In genomic region chr6:169722362-169723199, GRCh38 we compare ENCODE assay signal across 8 cellular contexts. TPM values are rescaled to one million over a fixed set of nuclear protein-coding genes. Genes with fewer than 3 reads are reported as not detected.
A peak's percentile ranks its signal among the peaks of the same experiment; 100 is the strongest.
DNase-seq lines count a peak whose midpoint lies in the region; ATAC-seq and TF ChIP-seq lines count a peak whose summit lies in the region.

No MANE protein-coding gene starts in this region.

- peak overlapping the region; percentile 78 for H3K9ac ChIP-seq in SU-DHL-6 (ENCODE audit: low read length)

- peak; percentile 18 for DNase-seq in AG04450 (ENCODE audit: low read depth, low spot score)
- peak; percentile 70 for DNase-seq in HT-29 (ENCODE audit: low spot score)
- DNase-seq in MCF 10A (ENCODE audit: unreplicated experiment) = peak; percentile 68
- no peak for DNase-seq in skeletal muscle cell (ENCODE audit: low read depth)

- BruUV-seq in MCF 10A (replicated peaks; lab: Mats Ljungman, UMichigan) = TSS peak; percentile 39

- peak overlapping the region; percentile 95 for H3K4me2 ChIP-seq in SU-DHL-6 (ENCODE audit: low read depth, low read length, poor library complexity, severe bottlenecking)

- H3K27ac Mint-ChIP-seq in MCF 10A (ENCODE audit: low read depth, unreplicated experiment) = peak overlapping the region; percentile 70

- ATAC-seq in GM18858 (IDR thresholded peaks at IDR 0.05; ENCODE audit: unreplicated experiment) = peak; percentile 19
- ATAC-seq in HG03280 (IDR thresholded peaks at IDR 0.05; ENCODE audit: unreplicated experiment) = no peak

- no peaks in the 10 kb centered on the region for H3K9me3 Mint-ChIP-seq in MCF 10A (ENCODE audit: unreplicated experiment)

- intact Hi-C loops in MCF 10A (cut with micrococcal nuclease) = loop anchor here (2.0 kb wide), 1 partner anchor 694 kb away; no protein-coding TSS in a partner anchor

- H3K27ac ChIP-seq in AG04450 (ENCODE audit: low read depth, low read length) (peak overlapping the region; percentile 79), SU-DHL-6 (ENCODE audit: low read depth, low read length) (peak overlapping the region; percentile 73)

- POLR2A ChIA-PET in AG04450 (lab: Yijun Ruan, JAX) = interaction anchor here (1.1 to 2.0 kb wide), 3 partner anchors 14 to 29 kb away, joined by 3 to 4 read pairs (median 3); partner anchors contain the start of genes DYNLT2 and ERMARD
- POLR2A ChIA-PET in MCF 10A (lab: Yijun Ruan, JAX) = interaction anchor here (0.6 to 5.6 kb wide), 16 partner anchors 9 to 831 kb away, joined by 3 to 102 read pairs (median 4); partner anchors contain the start of genes C6orf120, DYNLT2, ERMARD and PSMB1

- H3K36me3 ChIP-seq in SU-DHL-6 (ENCODE audit: low read length) = peaks cover 8% of the 10 kb centered on the region; the same call in 1 of the 2 replicates

- TF ChIP-seq CTCF in AG04450 (IDR thresholded peaks at IDR 0.05; ENCODE audit: low read depth, low read length) (no peak), SU-DHL-6 (IDR thresholded peaks at IDR 0.05; ENCODE audit: insufficient read depth, low read length, poor library complexity, severe bottlenecking) (no peak), MCF 10A (IDR thresholded peaks at IDR 0.05; ENCODE audit: unreplicated experiment) (no peak)

- H3K79me2 ChIP-seq in SU-DHL-6 (ENCODE audit: insufficient read depth, low read length) = peaks cover 55% of the 10 kb centered on the region

- H3K4me3 ChIP-seq in AG04450 (ENCODE audit: low read depth, low read length) (peak overlapping the region; percentile 71), SU-DHL-6 (ENCODE audit: insufficient read depth, low read length, poor library complexity, severe bottlenecking) (peak overlapping the region; percentile 78), iPS-18c (ENCODE audit: insufficient read depth, low read depth, low read length) (peak overlapping the region; percentile 82), skeletal muscle cell (ENCODE audit: low read depth, low read length) (peak overlapping the region; percentile 68)

- peaks cover 9% of the 10 kb centered on the region for H3K36me3 Mint-ChIP-seq in MCF 10A (ENCODE audit: insufficient read depth, unreplicated experiment)

- H2AFZ ChIP-seq in SU-DHL-6 (ENCODE audit: low read depth, low read length, severe bottlenecking) = peak overlapping the region; percentile 64

- H3K27me3 ChIP-seq in AG04450 (ENCODE audit: control insufficient read depth, insufficient read depth, low read length) = no peaks in the 10 kb centered on the region
- H3K27me3 ChIP-seq in SU-DHL-6 (ENCODE audit: low read length) = no peaks in the 10 kb centered on the region

- peaks cover 21% of the 10 kb centered on the region for H4K20me1 ChIP-seq in SU-DHL-6 (ENCODE audit: low read depth, low read length)

- no peaks in the 10 kb centered on the region for H3K27me3 Mint-ChIP-seq in MCF 10A (ENCODE audit: insufficient read depth, unreplicated experiment)

- peaks cover 10% of the 10 kb centered on the region for H3K4me1 Mint-ChIP-seq in MCF 10A (ENCODE audit: insufficient read depth, unreplicated experiment)

- H3K9me3 ChIP-seq in AG04450 (ENCODE audit: control insufficient read depth, insufficient read depth, low read length) (no peaks in the 10 kb centered on the region; the same call in 1 of the 2 replicates), SU-DHL-6 (ENCODE audit: insufficient read depth, low read length) (no peaks in the 10 kb centered on the region), iPS-18c (ENCODE audit: control insufficient read depth, insufficient read depth, low read length) (no peaks in the 10 kb centered on the region)

- H3K4me3 Mint-ChIP-seq in MCF 10A (ENCODE audit: unreplicated experiment) = peak overlapping the region; percentile 90

- CTCF ChIA-PET in AG04450 (lab: Charles Lee) = interaction anchor here (1.6 to 1.8 kb wide), 2 partner anchors 67 to 766 kb away, joined by 5 to 6 read pairs; no protein-coding TSS in a partner anchor
- CTCF ChIA-PET in MCF 10A (lab: Yijun Ruan, JAX) = interaction anchor here (2.0 kb wide), 1 partner anchor 22 kb away, joined by 8 read pairs; no protein-coding TSS in a partner anchor

- H3K9me2 ChIP-seq in SU-DHL-6 (replicated peaks; ENCODE audit: insufficient read depth, low read length) = no peaks in the 10 kb centered on the region

- peaks cover 34% of the 10 kb centered on the region for H3F3A ChIP-seq in SU-DHL-6 (ENCODE audit: insufficient read depth)

RNA-seq across cellular contexts. Expression of gene PHF10, which starts 1.7 kb away (rescaled TPM):
- polyA plus RNA-seq in AG04450 (2011; rRNA removed) = 21.6 and 25.9 TPM in 2 replicates
- 9.1 and 13.6 TPM in 2 replicates for polyA minus RNA-seq in AG04450 (2011; rRNA and poly(A)+ RNA removed)
- total RNA-seq in HT-29 (2014; rRNA removed; shearing (Covaris generic)) = 20.0 and 20.1 TPM in 2 replicates
- 27.2 and 34.9 TPM in 2 replicates for total RNA-seq in MCF 10A (2022)

RNA-seq across cellular contexts. Expression of gene C6orf120, which starts 20.7 kb away (rescaled TPM):
- 32.8 and 35.9 TPM in 2 replicates for polyA plus RNA-seq in AG04450 (2011; rRNA removed)
- polyA minus RNA-seq in AG04450 (2011; rRNA and poly(A)+ RNA removed) = 9.9 and 12.9 TPM in 2 replicates
- 39.1 and 41.3 TPM in 2 replicates for total RNA-seq in HT-29 (2014; rRNA removed; shearing (Covaris generic))
- total RNA-seq in MCF 10A (2022) = 25.3 and 26.3 TPM in 2 replicates

RNA-seq across cellular contexts. Expression of gene WDR27, which starts 20.8 kb away (rescaled TPM):
- polyA plus RNA-seq in AG04450 (2011; rRNA removed) = 20.0 and 20.5 TPM in 2 replicates
- 24.5 and 25.8 TPM in 2 replicates for polyA minus RNA-seq in AG04450 (2011; rRNA and poly(A)+ RNA removed)
- total RNA-seq in HT-29 (2014; rRNA removed; shearing (Covaris generic)) = 38.3 and 44.7 TPM in 2 replicates
- 65.4 and 80.6 TPM in 2 replicates for total RNA-seq in MCF 10A (2022)

RNA-seq across cellular contexts. Expression of gene DYNLT2, which starts 28.8 kb away (rescaled TPM):
- 0.46 and 0.64 TPM in 2 replicates for polyA plus RNA-seq in AG04450 (2011; rRNA removed)
- polyA minus RNA-seq in AG04450 (2011; rRNA and poly(A)+ RNA removed) = 0.41 and 0.61 TPM in 2 replicates
- total RNA-seq in HT-29 (2014; rRNA removed; shearing (Covaris generic)) = 1.7 and 3.2 TPM in 2 replicates
- total RNA-seq in MCF 10A (2022) = 0.79 and 1.3 TPM in 2 replicates

RNA-seq across cellular contexts. Expression of gene ERMARD, which starts 28.8 kb away (rescaled TPM):
- 24.8 and 26.8 TPM in 2 replicates for polyA plus RNA-seq in AG04450 (2011; rRNA removed)
- 9.5 and 15.6 TPM in 2 replicates for polyA minus RNA-seq in AG04450 (2011; rRNA and poly(A)+ RNA removed)
- total RNA-seq in HT-29 (2014; rRNA removed; shearing (Covaris generic)) = 7.1 and 10.9 TPM in 2 replicates
- total RNA-seq in MCF 10A (2022) = 42.8 and 51.7 TPM in 2 replicates
